In genomic region chr14:68959035-68959434, GRCh38 we compare ENCODE assay signal across 13 cellular contexts. TPM values are rescaled to one million over a fixed set of nuclear protein-coding genes. Genes with fewer than 3 reads are reported as not detected.
DNase-seq lines count a peak whose midpoint lies in the region; ATAC-seq and TF ChIP-seq lines count a peak whose summit lies in the region.
"Had no signal": no experiment of that assay in that cellular context is flagged by ENCODE, and none has a peak within 500 bp of the region (broad histone marks: within the 10 kb centered on the region; RNA-seq: fewer than 3 reads in every experiment).

No MANE protein-coding gene starts in this region.

- whole genome bisulfite sequencing in smooth muscle cell (ENCODE audit: low lambda C conversion rate): 52% methylated on average over 4 of the region's 4 CpGs

- H3K27me3 ChIP-seq in ascending aorta (no peaks in the 10 kb centered on the region), layer of hippocampus (ENCODE audit: control insufficient read depth, insufficient read depth, low read length) (no peaks in the 10 kb centered on the region), smooth muscle cell (ENCODE audit: low read depth) (no peaks in the 10 kb centered on the region)

- H3K9me3 ChIP-seq in ascending aorta: no peaks in the 10 kb centered on the region
- H3K9me3 ChIP-seq in smooth muscle cell (replicated peaks; ENCODE audit: low read depth): no peaks in the 10 kb centered on the region

- peak overlapping the region; percentile 43 for H3K4me3 Mint-ChIP-seq in HFFc6
- H3K4me3 Mint-ChIP-seq: central memory CD8-positive, alpha-beta T cell had no signal

- H3K27ac ChIP-seq in ascending aorta (peak overlapping the region; percentile 92 to 93), layer of hippocampus (ENCODE audit: low read depth, low read length) (peak overlapping the region; percentile 12), smooth muscle cell (ENCODE audit: low read depth) (peak overlapping the region; percentile 96)
- H3K27ac ChIP-seq: KMS-11 had no signal

- peaks cover 100% of the 10 kb centered on the region for H3K4me1 Mint-ChIP-seq in HFFc6 (ENCODE audit: low read depth)

- H3K4me3 ChIP-seq in ascending aorta: peak overlapping the region in 1 of 2 donors; percentile 41
- no peak overlapping the region for H3K4me3 ChIP-seq in smooth muscle cell

- DNase-seq in HFFc6 (no peak), ascending aorta (ENCODE audit: low spot score in 2 of 2) (no peak), smooth muscle cell (lab: John Stamatoyannopoulos, UW; ENCODE audit: unreplicated experiment) (no peak), midbrain (lab: John Stamatoyannopoulos, UW) (no peak)
- DNase-seq: DMS 273 treated with DMSO at 0.1 percent for 48 hours, mesendoderm, NCI-H2171 treated with DMSO at 0.1 percent for 48 hours, OCI-M1 had no signal

- H3K79me2 ChIP-seq in smooth muscle cell (ENCODE audit: low read depth): peaks cover 100% of the 10 kb centered on the region

- H3K27me3 Mint-ChIP-seq in HFFc6 (ENCODE audit: insufficient read depth): peaks cover 14% of the 10 kb centered on the region

- H3K27ac Mint-ChIP-seq in HFFc6: peak overlapping the region; percentile 72

- H3K36me3 ChIP-seq in ascending aorta: peaks cover 0 to 16% of the 10 kb centered on the region in 2 donors
- no peaks in the 10 kb centered on the region for H3K36me3 ChIP-seq in smooth muscle cell (ENCODE audit: low read depth)

- no peak overlapping the region for H2AFZ ChIP-seq in smooth muscle cell (ENCODE audit: low read depth)

- peak overlapping the region; percentile 0 for H3K9ac ChIP-seq in smooth muscle cell (ENCODE audit: low read depth)
- H3K9ac ChIP-seq: KMS-11 had no signal

- intact Hi-C loops in ascending aorta (cut with DNase I): no loop called here

- ATAC-seq in GM21381 (IDR thresholded peaks at IDR 0.05; ENCODE audit: unreplicated experiment): no peak
- no peak for ATAC-seq in HG02571 (IDR thresholded peaks at IDR 0.05; ENCODE audit: unreplicated experiment)

- H4K20me1 ChIP-seq in smooth muscle cell (ENCODE audit: low read depth): peaks cover 100% of the 10 kb centered on the region

- H3K4me1 ChIP-seq in ascending aorta (peaks cover 63 to 91% of the 10 kb centered on the region in 2 donors), smooth muscle cell (ENCODE audit: low read depth) (peaks cover 42% of the 10 kb centered on the region)

- peaks cover 72% of the 10 kb centered on the region for H3F3A ChIP-seq in smooth muscle cell (ENCODE audit: low read depth)

- peak overlapping the region; percentile 48 for H3K4me2 ChIP-seq in smooth muscle cell
- H3K4me2 ChIP-seq: KMS-11 had no signal

- H3K9me3 Mint-ChIP-seq in HFFc6: no peaks in the 10 kb centered on the region
- H3K9me3 Mint-ChIP-seq: central memory CD8-positive, alpha-beta T cell had no signal

- H3K36me3 Mint-ChIP-seq in HFFc6 (ENCODE audit: low read depth): peaks cover 38% of the 10 kb centered on the region

- TF ChIP-seq CTCF in HFFc6 (IDR thresholded peaks at IDR 0.05) (no peak), ascending aorta (IDR thresholded peaks at IDR 0.05) (no peak), smooth muscle cell (IDR thresholded peaks at IDR 0.05; ENCODE audit: borderline replicate concordance, insufficient read depth, poor library complexity, severe bottlenecking) (no peak)

RNA-seq across cellular contexts. Expression of gene ACTN1, which starts 20.1 kb away (rescaled TPM):
- 100 to 1,000 TPM; 749 to 847 (median 825) TPM for total RNA-seq in HFFc6 (2021; fragmentation: NEBNext Ultra II Directional; extraction: Animal tissue kit (Norgen Biotek cat#: 25700))
- total RNA-seq in ascending aorta (814 TPM), smooth muscle cell (361 and 422 TPM in 2 replicates)
- polyA plus RNA-seq in smooth muscle cell: 741 and 806 TPM in 2 replicates

Comparison
In these comparisons a context has a peak if more than half of its experiments do, and no peak if none do; other contexts are left out.
1. H3K27ac ChIP-seq: peak in every context shown above with its lines; median percentile 96 in smooth muscle cell; 92 in ascending aorta; 12 in layer of hippocampus.